15 cellular contexts compared by ENCODE assay signal in the genomic region with DNA sequence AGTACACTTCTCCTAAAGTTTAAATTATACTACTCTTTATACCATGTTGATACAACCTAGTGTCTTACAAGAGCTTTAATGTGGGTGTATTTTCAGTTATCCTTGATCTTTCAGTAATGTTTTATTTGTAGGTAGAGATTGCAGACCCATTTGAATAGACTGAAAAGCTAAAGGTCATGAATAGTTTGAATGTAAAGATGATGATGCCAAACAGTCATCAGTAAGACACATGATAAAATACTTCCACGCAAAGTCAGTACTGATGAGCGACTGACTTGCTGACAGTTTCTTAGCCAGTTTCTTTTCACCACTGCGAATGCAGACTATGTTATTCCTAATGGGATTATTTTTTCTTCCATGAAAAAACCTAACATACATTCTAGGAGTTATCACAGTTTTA. TPM values are rescaled to one million over a fixed set of nuclear protein-coding genes. Genes with fewer than 3 reads are reported as not detected.
DNase-seq lines count a peak whose midpoint lies in the region; ATAC-seq and TF ChIP-seq lines count a peak whose summit lies in the region.
"Had no signal": no experiment of that assay in that cellular context is flagged by ENCODE, and none has a peak within 500 bp of the region (broad histone marks: within the 10 kb centered on the region; RNA-seq: fewer than 3 reads in every experiment).

No MANE protein-coding gene starts in this region.

- intact Hi-C loops in activated T-helper 2 cell treated with anti-CD3 and anti-CD28 coated beads, Interferon-gamma antibody, Interleukin-2, Interleukin-4, amounts not matched to agents 10 μg/mL and 5 μg/mL and 100 μg/mL, durations not matched to agents 14 hours and 24 hours and 36 hours (cut with micrococcal nuclease), result no loop called here
- intact Hi-C loops in mucosa of descending colon (cut with DNase I, micrococcal nuclease), result no loop called here

- no peak overlapping the region for H2AFZ ChIP-seq in GM23338

- no peaks in the 10 kb centered on the region for H4K20me1 ChIP-seq in GM23338 (replicated peaks; ENCODE audit: insufficient read depth)

- no peaks in the 10 kb centered on the region for H3K9me2 ChIP-seq in GM23338 (ENCODE audit: insufficient read depth)

- peaks cover 38% of the 10 kb centered on the region for H3K4me1 ChIP-seq in GM23338 (ENCODE audit: insufficient read depth)
- H3K4me1 ChIP-seq in mucosa of descending colon (ENCODE audit: low read depth), result no peaks in the 10 kb centered on the region

- DNase-seq in activated T-cell treated with anti-CD3 and anti-CD28 coated beads, Interleukin-2, amount 50 U/mL, for 72 hours, result no peak
- DNase-seq in activated T-cell treated with anti-CD3 and anti-CD28 coated beads for 4 hours, result no peak
- DNase-seq in GM23338 (ENCODE audit: low spot score), result no peak
- no peak for DNase-seq in activated T-helper 2 cell treated with anti-CD3 and anti-CD28 coated beads, Interferon-gamma antibody, Interleukin-2, Interleukin-4, amounts not matched to agents 10 μg/mL and 5 μg/mL and 100 μg/mL, durations not matched to agents 14 hours and 24 hours and 36 hours (ENCODE audit: low spot score)
- no peak for DNase-seq in immature natural killer cell
- no peak for DNase-seq in NCI-H2196 (lab: John Stamatoyannopoulos, UW; ENCODE audit: unreplicated experiment)
- DNase-seq in mucosa of descending colon, result no peak
- no peak for DNase-seq in SW 1271 (lab: John Stamatoyannopoulos, UW)
- DNase-seq: EL, KG1, NCI-H1092, NCI-H146, NCI-H2081, NCI-H510A treated with DMSO at 0.1 percent for 48 hours, Right ventricle myocardium superior had no signal

- peaks cover 10 to 28% of the 10 kb centered on the region in 2 donors for H3K36me3 Mint-ChIP-seq in activated T-cell treated with anti-CD3 and anti-CD28 coated beads, Interleukin-2, amount 50 U/mL, for 72 hours (ENCODE audit: insufficient read depth in 2 of 2)
- peaks cover 41% of the 10 kb centered on the region; the same call in 2 of the 3 replicates for H3K36me3 Mint-ChIP-seq in GM23338 (ENCODE audit: low read depth)
- H3K36me3 Mint-ChIP-seq in activated T-helper 2 cell treated with anti-CD3 and anti-CD28 coated beads, Interferon-gamma antibody, Interleukin-2, Interleukin-4, amounts not matched to agents 10 μg/mL and 5 μg/mL and 100 μg/mL, durations not matched to agents 14 hours and 24 hours and 36 hours (ENCODE audit: low read depth), result peaks cover 67% of the 10 kb centered on the region
- peaks cover 9 to 31% (median 25%) of the 10 kb centered on the region in 3 donors for H3K36me3 Mint-ChIP-seq in immature natural killer cell

- no peaks in the 10 kb centered on the region for H3K9me3 Mint-ChIP-seq in activated T-cell treated with anti-CD3 and anti-CD28 coated beads, Interleukin-2, amount 50 U/mL, for 72 hours
- no peaks in the 10 kb centered on the region for H3K9me3 Mint-ChIP-seq in GM23338
- no peaks in the 10 kb centered on the region for H3K9me3 Mint-ChIP-seq in activated T-helper 2 cell treated with anti-CD3 and anti-CD28 coated beads, Interferon-gamma antibody, Interleukin-2, Interleukin-4, amounts not matched to agents 10 μg/mL and 5 μg/mL and 100 μg/mL, durations not matched to agents 14 hours and 24 hours and 36 hours
- H3K9me3 Mint-ChIP-seq in immature natural killer cell, result no peaks in the 10 kb centered on the region

- H3K9me3 ChIP-seq in mucosa of descending colon, result no peaks in the 10 kb centered on the region

- H3K27ac Mint-ChIP-seq in activated T-cell treated with anti-CD3 and anti-CD28 coated beads, Interleukin-2, amount 50 U/mL, for 72 hours, result peak overlapping the region; percentile 79
- peak overlapping the region; percentile 81; the same call in 1 of the 2 replicates for H3K27ac Mint-ChIP-seq in GM23338
- peak overlapping the region; percentile 68 for H3K27ac Mint-ChIP-seq in activated T-helper 2 cell treated with anti-CD3 and anti-CD28 coated beads, Interferon-gamma antibody, Interleukin-2, Interleukin-4, amounts not matched to agents 10 μg/mL and 5 μg/mL and 100 μg/mL, durations not matched to agents 14 hours and 24 hours and 36 hours
- peak overlapping the region in 5 of 6 donors; percentile 5 to 82 (median 51) for H3K27ac Mint-ChIP-seq in immature natural killer cell

- H3K4me3 ChIP-seq in GM23338 (no peak overlapping the region), mucosa of descending colon (no peak overlapping the region)

- H3K36me3 ChIP-seq in GM23338 (ENCODE audit: insufficient read depth) (peaks cover 5% of the 10 kb centered on the region; the same call in 1 of the 2 replicates), mucosa of descending colon (ENCODE audit: low read depth) (no peaks in the 10 kb centered on the region)

- H3K4me2 ChIP-seq in GM23338, result no peak overlapping the region

- no peak for ATAC-seq in activated T-cell treated with anti-CD3 and anti-CD28 coated beads, Interleukin-2, amount 50 U/mL, for 72 hours (replicated peaks in 1 of 2)
- no peak for ATAC-seq in GM23338
- no peak for ATAC-seq in mucosa of descending colon

- no peak overlapping the region for H3K27ac ChIP-seq in GM23338 (ENCODE audit: low read depth)

- H3K4me3 Mint-ChIP-seq in activated T-cell treated with anti-CD3 and anti-CD28 coated beads, Interleukin-2, amount 50 U/mL, for 72 hours, result no peak overlapping the region
- H3K4me3 Mint-ChIP-seq in GM23338 (no peak overlapping the region), immature natural killer cell (no peak overlapping the region)
- no peak overlapping the region for H3K4me3 Mint-ChIP-seq in activated T-helper 2 cell treated with anti-CD3 and anti-CD28 coated beads, Interferon-gamma antibody, Interleukin-2, Interleukin-4, amounts not matched to agents 10 μg/mL and 5 μg/mL and 100 μg/mL, durations not matched to agents 14 hours and 24 hours and 36 hours (ENCODE audit: low read depth)

- peaks cover 32% of the 10 kb centered on the region for H3K4me1 Mint-ChIP-seq in activated T-cell treated with anti-CD3 and anti-CD28 coated beads, Interleukin-2, amount 50 U/mL, for 72 hours (ENCODE audit: low read depth)
- H3K4me1 Mint-ChIP-seq in GM23338 (peaks cover 51% of the 10 kb centered on the region), immature natural killer cell (peaks cover 44 to 86% of the 10 kb centered on the region in 2 donors)
- H3K4me1 Mint-ChIP-seq in activated T-helper 2 cell treated with anti-CD3 and anti-CD28 coated beads, Interferon-gamma antibody, Interleukin-2, Interleukin-4, amounts not matched to agents 10 μg/mL and 5 μg/mL and 100 μg/mL, durations not matched to agents 14 hours and 24 hours and 36 hours (ENCODE audit: low read depth), result peaks cover 37% of the 10 kb centered on the region

- H3K27me3 ChIP-seq in GM23338 (ENCODE audit: insufficient read depth), result no peaks in the 10 kb centered on the region

- peaks cover 43% of the 10 kb centered on the region for H3K79me2 ChIP-seq in GM23338 (replicated peaks; ENCODE audit: insufficient read depth)

- TF ChIP-seq CTCF in GM23338 (conservative IDR thresholded peaks at IDR 0.05; ENCODE audit: low read depth in 2 of 2) (no peak), mucosa of descending colon (IDR thresholded peaks at IDR 0.05) (no peak)

- H3F3A ChIP-seq in GM23338 (replicated peaks; ENCODE audit: low read depth), result no peaks in the 10 kb centered on the region

- H3K27me3 Mint-ChIP-seq in activated T-cell treated with anti-CD3 and anti-CD28 coated beads, Interleukin-2, amount 50 U/mL, for 72 hours (ENCODE audit: low read depth), result no peaks in the 10 kb centered on the region
- H3K27me3 Mint-ChIP-seq in GM23338 (ENCODE audit: insufficient read depth, low read depth, poor library complexity), result no peaks in the 10 kb centered on the region
- H3K27me3 Mint-ChIP-seq in activated T-helper 2 cell treated with anti-CD3 and anti-CD28 coated beads, Interferon-gamma antibody, Interleukin-2, Interleukin-4, amounts not matched to agents 10 μg/mL and 5 μg/mL and 100 μg/mL, durations not matched to agents 14 hours and 24 hours and 36 hours (ENCODE audit: low read depth), result no peaks in the 10 kb centered on the region
- peaks cover 0 to 1% (median 0%) of the 10 kb centered on the region in 3 donors for H3K27me3 Mint-ChIP-seq in immature natural killer cell (ENCODE audit: low read depth in 3 of 3)

TF ChIP-seq in GM23338, 12 proteins besides CTCF, POLR2A, EP300 and RAD21:
- TF ChIP-seq CREB1 (CRISPR knock-in tag; IDR thresholded peaks at IDR 0.05; ENCODE audit: low read depth) (no peak), STAT1 (IDR thresholded peaks at IDR 0.05; ENCODE audit: unreplicated experiment) (no peak), EZH2phosphoT487 (IDR thresholded peaks at IDR 0.05; ENCODE audit: unreplicated experiment) (no peak), JUNB (IDR thresholded peaks at IDR 0.05; ENCODE audit: unreplicated experiment) (no peak)
TF ChIP-seq in GM23338: peak in this region for 0.

RNA-seq across cellular contexts. Expression of gene SACM1L, which starts 15.3 kb away (rescaled TPM):
- total RNA-seq in activated T-cell treated with anti-CD3 and anti-CD28 coated beads, Interleukin-2, amount 50 U/mL, for 72 hours, result 10 to 100 TPM; 77.1 to 78.4 TPM
- total RNA-seq in GM23338 (2014; rRNA removed; shearing (Covaris generic)), result 97.2 and 97.8 TPM in 2 replicates
- 43.2 and 43.5 TPM in 2 replicates for polyA plus RNA-seq in GM23338 (2016; fragmentation: Nextera tagmentation; extraction: Ambion mirVana)
- total RNA-seq in activated T-helper 2 cell treated with anti-CD3 and anti-CD28 coated beads, Interferon-gamma antibody, Interleukin-2, Interleukin-4, amounts not matched to agents 10 μg/mL and 5 μg/mL and 100 μg/mL, durations not matched to agents 14 hours and 24 hours and 36 hours, result 105 and 107 TPM in 2 replicates
- polyA plus RNA-seq in immature natural killer cell, result 10 to 100 TPM; 29.8 to 67.9 (median 33.8) TPM
- total RNA-seq in mucosa of descending colon, result 10 to 100 TPM; 54.1 to 62.6 (median 57.2) TPM
